Comparison of ENCODE assay signal across 2 cellular contexts in genomic region chr3:190614466-190615384, GRCh38.
TF ChIP-seq lines count a peak whose summit lies in the region.

No MANE protein-coding gene starts in this region.

TF ChIP-seq in HepG2, 621 proteins besides CTCF, POLR2A, EP300 and RAD21 (continues in another document):
- TF ChIP-seq SOX13 (IDR thresholded peaks at IDR 0.05) (no peak), SOX13 (CRISPR knock-in tag; conservative IDR thresholded peaks at IDR 0.05 in 1 of 2, IDR thresholded peaks at IDR 0.05 in 1 of 2) (peak in 1 of 2 experiments; percentile 38; a peak in 1 of 4 replicates), ZFP62 (CRISPR knock-in tag; IDR thresholded peaks at IDR 0.05) (no peak), ZNF484 (CRISPR knock-in tag; IDR thresholded peaks at IDR 0.05; ENCODE audit: borderline replicate concordance, low read depth) (no peak), GLMP (CRISPR knock-in tag; IDR thresholded peaks at IDR 0.05; ENCODE audit: borderline replicate concordance) (no peak), NCOR1 (IDR thresholded peaks at IDR 0.05; ENCODE audit: borderline replicate concordance, low read length) (peak; percentile 49; the same call in 1 of the 2 replicates), HDAC2 (CRISPR knock-in tag; IDR thresholded peaks at IDR 0.05) (peak; percentile 18; the same call in 1 of the 2 replicates), ZMYM4 (CRISPR knock-in tag; IDR thresholded peaks at IDR 0.05) (peak; percentile 44; the same call in 1 of the 2 replicates), NCOA2 (CRISPR knock-in tag; IDR thresholded peaks at IDR 0.05) (peak; percentile 66; the same call in 1 of the 2 replicates), FOXK1 (CRISPR knock-in tag; IDR thresholded peaks at IDR 0.05; ENCODE audit: borderline replicate concordance, low read depth) (no peak), ISL2 (CRISPR knock-in tag; IDR thresholded peaks at IDR 0.05) (peak; percentile 24; the same call in 1 of the 2 replicates), SCMH1 (CRISPR knock-in tag; IDR thresholded peaks at IDR 0.05; ENCODE audit: borderline replicate concordance) (no peak), TEAD3 (CRISPR knock-in tag; optimal IDR thresholded peaks at IDR 0.05; ENCODE audit: borderline replicate concordance) (peak; percentile 12), BCL6 (CRISPR knock-in tag; IDR thresholded peaks at IDR 0.05) (peak; percentile 35; the same call in 1 of the 2 replicates), ZNF296 (CRISPR knock-in tag; conservative IDR thresholded peaks at IDR 0.05) (no peak), CREM (IDR thresholded peaks at IDR 0.05) (peak; percentile 25; the same call in 1 of the 2 replicates), CREM (CRISPR knock-in tag; IDR thresholded peaks at IDR 0.05) (no peak), RXRB (CRISPR knock-in tag; IDR thresholded peaks at IDR 0.05; ENCODE audit: borderline replicate concordance) (peak; percentile 16; the same call in 1 of the 2 replicates), HMG20A (CRISPR knock-in tag; IDR thresholded peaks at IDR 0.05; ENCODE audit: borderline replicate concordance) (peak; percentile 28; the same call in 1 of the 2 replicates), EHMT2 (IDR thresholded peaks at IDR 0.05; ENCODE audit: borderline replicate concordance, low read depth, low read length) (peak; percentile 41; the same call in 1 of the 2 replicates), ZNF362 (CRISPR knock-in tag; IDR thresholded peaks at IDR 0.05; ENCODE audit: borderline replicate concordance) (peak; percentile 62; the same call in 1 of the 2 replicates), ZBTB21 (CRISPR knock-in tag; IDR thresholded peaks at IDR 0.05) (no peak), ARID5B (CRISPR knock-in tag; IDR thresholded peaks at IDR 0.05) (peak; percentile 59; the same call in 1 of the 2 replicates), DZIP1 (CRISPR knock-in tag; IDR thresholded peaks at IDR 0.05) (no peak)

TF ChIP-seq in WTC11, 78 proteins besides CTCF, POLR2A, EP300 and RAD21 (continued from another document):
- TF ChIP-seq FOXP4 (CRISPR knock-in tag; IDR thresholded peaks at IDR 0.05) = no peak
- no peak for TF ChIP-seq NFYB (CRISPR knock-in tag; conservative IDR thresholded peaks at IDR 0.05; ENCODE audit: low read depth)
- no peak for TF ChIP-seq IRF2 (CRISPR knock-in tag; IDR thresholded peaks at IDR 0.05; ENCODE audit: borderline replicate concordance, low read depth)
- TF ChIP-seq TP53 (CRISPR knock-in tag; IDR thresholded peaks at IDR 0.05) = no peak
- TF ChIP-seq ZNF232 (CRISPR knock-in tag; IDR thresholded peaks at IDR 0.05) = no peak
- no peak for TF ChIP-seq USF1 (CRISPR knock-in tag; IDR thresholded peaks at IDR 0.05)
- TF ChIP-seq ZNF121 (CRISPR knock-in tag; IDR thresholded peaks at IDR 0.05) = no peak
- no peak for TF ChIP-seq AR (CRISPR knock-in tag; IDR thresholded peaks at IDR 0.05)
